ENCODE assay signal across 14 cellular contexts in genomic region chr11:27456140-27456801, GRCh38. TPM values are rescaled to one million over a fixed set of nuclear protein-coding genes. Genes with fewer than 3 reads are reported as not detected.
DNase-seq lines count a peak whose midpoint lies in the region; ATAC-seq and TF ChIP-seq lines count a peak whose summit lies in the region.
"Had no signal": no experiment of that assay in that cellular context is flagged by ENCODE, and none has a peak within 500 bp of the region (broad histone marks: within the 10 kb centered on the region; RNA-seq: fewer than 3 reads in every experiment).

No MANE protein-coding gene starts in this region.

- H3K27me3 Mint-ChIP-seq in CD14-positive monocyte (ENCODE audit: low read depth in 3 of 3): no peaks in the 10 kb centered on the region
- H3K27me3 Mint-ChIP-seq: stimulated activated naive CD8-positive, alpha-beta T cell treated with anti-CD3 and anti-CD28 coated beads, Interleukin-15, amount 100 ng/mL, for 72 hours had no signal

- DNase-seq in LNCaP clone FGC (ENCODE audit: low read depth) (peak; percentile 39), cardiac fibroblast (ENCODE audit: low read depth in 2 of 2) (peak; percentile 43 to 71), left lung (no peak), CD14-positive monocyte (ENCODE audit: low spot score) (no peak), GM10248 (ENCODE audit: extremely low spot score) (no peak), HuH-7.5 (ENCODE audit: low spot score) (no peak)
- no peak for DNase-seq in activated T-cell treated with anti-CD3 and anti-CD28 coated beads, Interleukin-2, amount 50 U/mL, for 1 hour
- DNase-seq: activated CD4-positive, alpha-beta T cell treated with anti-CD3 and anti-CD28 coated beads for 36 hours; activated naive CD4-positive, alpha-beta T cell treated with anti-CD3 and anti-CD28 coated beads for 36 hours; MM.1S; Right ventricle myocardium superior; stimulated activated CD4-positive, alpha-beta T cell treated with anti-CD3 and anti-CD28 coated beads, Interleukin-2, amount 100 ng/mL, for 48 hours; stimulated activated naive CD8-positive, alpha-beta T cell treated with anti-CD3 and anti-CD28 coated beads, Interleukin-15, amount 100 ng/mL, for 72 hours had no signal

- peak; percentile 48 for ATAC-seq in left lung
- ATAC-seq: activated CD4-positive, alpha-beta T cell treated with anti-CD3 and anti-CD28 coated beads for 36 hours; stimulated activated naive CD8-positive, alpha-beta T cell treated with anti-CD3 and anti-CD28 coated beads, Interleukin-15, amount 100 ng/mL, for 72 hours had no signal

- H3K27ac ChIP-seq in ACC112 (ENCODE audit: low read depth, low read length): peak overlapping the region; percentile 54
- H3K27ac ChIP-seq in left lung: no peak overlapping the region

- H3K4me3 Mint-ChIP-seq in CD14-positive monocyte: no peak overlapping the region
- H3K4me3 Mint-ChIP-seq: activated CD4-positive, alpha-beta T cell treated with anti-CD3 and anti-CD28 coated beads for 36 hours; activated naive CD4-positive, alpha-beta T cell treated with anti-CD3 and anti-CD28 coated beads for 36 hours; stimulated activated naive CD8-positive, alpha-beta T cell treated with anti-CD3 and anti-CD28 coated beads, Interleukin-15, amount 100 ng/mL, for 72 hours had no signal

- H3K27me3 ChIP-seq in ACC112 (ENCODE audit: insufficient read depth, low read length) (no peaks in the 10 kb centered on the region), left lung (no peaks in the 10 kb centered on the region)

- CTCF ChIA-PET in GM10248 (lab: Yijun Ruan, JAX): interaction anchor here (0.7 to 2.3 kb wide), 2 partner anchors 8 to 9 kb away, joined by 3 to 10 read pairs; no protein-coding TSS in a partner anchor

- no peaks in the 10 kb centered on the region for H3K36me3 ChIP-seq in ACC112 (ENCODE audit: insufficient read depth, low read length)
- H3K36me3 ChIP-seq in left lung: no peaks in the 10 kb centered on the region

- intact Hi-C loops in left lung (cut with DNase I) (no loop called here), CD14-positive monocyte (cut with micrococcal nuclease) (no loop called here)

- TF ChIP-seq CTCF in LNCaP clone FGC (IDR thresholded peaks at IDR 0.05; ENCODE audit: control insufficient read depth, extremely low read depth, insufficient read depth) (no peak), cardiac fibroblast (IDR thresholded peaks at IDR 0.05; ENCODE audit: low read depth, low read length) (no peak), left lung (IDR thresholded peaks at IDR 0.05) (no peak), CD14-positive monocyte (IDR thresholded peaks at IDR 0.05) (no peak), GM10248 (IDR thresholded peaks at IDR 0.05; ENCODE audit: control extremely low read depth, extremely low read depth, low read depth, missing control alignments) (no peak)

- peak overlapping the region; percentile 85 for H2AFZ ChIP-seq in ACC112 (ENCODE audit: low read length, unreplicated experiment)

- POLR2A ChIA-PET in GM10248 (lab: Yijun Ruan, JAX): no interaction called here

- H3K27ac Mint-ChIP-seq in CD14-positive monocyte: no peak overlapping the region
- H3K27ac Mint-ChIP-seq: activated CD4-positive, alpha-beta T cell treated with anti-CD3 and anti-CD28 coated beads for 36 hours; activated naive CD4-positive, alpha-beta T cell treated with anti-CD3 and anti-CD28 coated beads for 36 hours had no signal

- no peaks in the 10 kb centered on the region for H3K36me3 Mint-ChIP-seq in CD14-positive monocyte

- no peaks in the 10 kb centered on the region for H3K79me2 ChIP-seq in ACC112 (ENCODE audit: control insufficient read depth, insufficient read depth, low read length, unreplicated experiment)

- H3K9me3 ChIP-seq in left lung: no peaks in the 10 kb centered on the region

- H3K4me3 ChIP-seq in ACC112 (ENCODE audit: low read depth, low read length) (peak overlapping the region; percentile 29; the same call in 1 of the 2 replicates), LNCaP clone FGC (ENCODE audit: low read depth, low read length) (no peak overlapping the region), cardiac fibroblast (replicated peaks in 1 of 2; ENCODE audit: low read depth in 2 of 2, low read length in 2 of 2) (no peak overlapping the region), left lung (no peak overlapping the region)

- H3K4me1 ChIP-seq in ACC112 (ENCODE audit: control insufficient read depth, insufficient read depth, low read length, unreplicated experiment) (peaks cover 27% of the 10 kb centered on the region), left lung (peaks cover 0 to 5% of the 10 kb centered on the region in 2 donors)

- peaks cover 0 to 3% (median 0%) of the 10 kb centered on the region in 7 donors for H3K9me3 Mint-ChIP-seq in CD14-positive monocyte
- H3K9me3 Mint-ChIP-seq: stimulated activated naive CD8-positive, alpha-beta T cell treated with anti-CD3 and anti-CD28 coated beads, Interleukin-15, amount 100 ng/mL, for 72 hours had no signal

- no peaks in the 10 kb centered on the region for H3K4me1 Mint-ChIP-seq in CD14-positive monocyte
- H3K4me1 Mint-ChIP-seq: activated CD4-positive, alpha-beta T cell treated with anti-CD3 and anti-CD28 coated beads for 36 hours; stimulated activated naive CD8-positive, alpha-beta T cell treated with anti-CD3 and anti-CD28 coated beads, Interleukin-15, amount 100 ng/mL, for 72 hours had no signal

RNA-seq across cellular contexts. Expression of gene LGR4, which starts 16.3 kb away (rescaled TPM):
- total RNA-seq in left lung: 1 to 10 TPM; 4.0 to 6.9 TPM
- under 1 TPM; 0.72 to 0.92 TPM for polyA plus RNA-seq in CD14-positive monocyte

RNA-seq across cellular contexts. Expression of gene LIN7C, which starts 50.3 kb away (rescaled TPM):
- total RNA-seq in left lung: 10 to 100 TPM; 25.7 to 31.5 TPM
- polyA plus RNA-seq in CD14-positive monocyte: 10 to 100 TPM; 18.9 to 24.0 TPM

Comparison
In these comparisons a context has a peak if more than half of its experiments do, and no peak if none do; other contexts are left out.
1. DNase-seq: peak in LNCaP clone FGC (single experiment) and cardiac fibroblast (2 of 2); none in left lung (0 of 2), activated T-cell treated with anti-CD3 and anti-CD28 coated beads, Interleukin-2, amount 50 U/mL, for 1 hour (single experiment), CD14-positive monocyte (single experiment), GM10248 (single experiment) and HuH-7.5 (single experiment).